In genomic region chr6:54173084-54173483, GRCh38 we compare ENCODE assay signal across 1 cellular context.
TF ChIP-seq lines count a peak whose summit lies in the region.

No MANE protein-coding gene starts in this region.

TF ChIP-seq in endothelial cell of umbilical vein, 7 proteins besides CTCF, POLR2A, EP300 and RAD21 (continued from another document):
- no peak for TF ChIP-seq MYC (IDR thresholded peaks at IDR 0.05; ENCODE audit: low read depth, low read length)
- TF ChIP-seq EZH2 (IDR thresholded peaks at IDR 0.05; ENCODE audit: borderline replicate concordance, low read depth, low read length, severe bottlenecking) = no peak
- no peak for TF ChIP-seq MAX (IDR thresholded peaks at IDR 0.05; ENCODE audit: insufficient read depth, insufficient read length)
TF ChIP-seq in endothelial cell of umbilical vein: peak in this region for 0.
